Comparison of ENCODE assay signal across 8 cellular contexts in the genomic region with DNA sequence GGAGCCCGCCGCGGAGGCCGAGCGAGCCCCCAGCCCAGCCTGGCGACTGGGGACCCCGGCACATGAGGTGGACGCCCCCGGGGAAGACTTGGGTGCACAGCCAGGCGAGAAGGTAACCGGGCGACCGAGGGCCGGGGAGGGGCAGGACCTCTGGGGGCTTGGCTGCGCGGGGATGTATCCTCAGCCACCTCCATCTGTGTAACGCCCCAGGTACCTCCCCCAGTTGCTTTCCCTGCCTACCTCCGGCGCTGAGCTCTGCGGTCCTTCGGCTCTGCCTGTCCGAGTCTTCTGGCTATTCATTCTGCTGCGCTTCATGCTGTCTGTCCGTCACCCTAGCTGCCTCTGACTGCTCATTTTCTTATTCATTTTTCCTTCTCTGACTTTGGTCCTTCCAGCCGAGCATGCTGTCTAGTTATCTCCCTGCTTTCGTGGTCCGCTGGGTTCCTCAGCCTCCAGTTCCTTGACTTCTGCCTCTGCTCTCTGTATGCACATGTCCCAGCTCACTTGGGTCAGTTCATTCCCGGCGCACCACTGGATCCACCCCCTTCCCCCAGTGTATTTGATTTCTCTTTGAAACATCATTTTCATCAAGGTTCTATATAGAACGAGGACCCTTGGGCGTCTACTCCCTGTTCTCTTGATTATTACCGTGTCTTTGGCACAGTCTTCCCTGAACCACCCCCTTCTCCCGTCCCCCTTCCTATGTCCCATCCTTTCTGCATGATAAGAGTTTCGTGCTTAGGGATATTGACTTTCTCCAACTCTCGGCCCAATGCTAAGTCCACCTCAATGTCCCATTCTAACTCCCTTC. TPM values are rescaled to one million over a fixed set of nuclear protein-coding genes. Genes with fewer than 3 reads are reported as not detected.
DNase-seq lines count a peak whose midpoint lies in the region; ATAC-seq and TF ChIP-seq lines count a peak whose summit lies in the region.

No MANE protein-coding gene starts in this region.

- TF ChIP-seq CTCF in esophagus muscularis mucosa (IDR thresholded peaks at IDR 0.05), result no peak

- no peak for TF ChIP-seq POLR2A in esophagus muscularis mucosa (IDR thresholded peaks at IDR 0.05; ENCODE audit: low read depth)

- no peaks in the 10 kb centered on the region for H3K9me3 ChIP-seq in esophagus muscularis mucosa
- H3K9me3 ChIP-seq in naive thymus-derived CD4-positive, alpha-beta T cell (ENCODE audit: control insufficient read depth in 2 of 3, low read length in 3 of 3), result no peaks in the 10 kb centered on the region

- H3K27ac ChIP-seq in esophagus muscularis mucosa (replicated peaks in 1 of 4), result peak overlapping the region; percentile 91 to 94 (median 91)
- peak overlapping the region; percentile 79 for H3K27ac ChIP-seq in naive thymus-derived CD4-positive, alpha-beta T cell (ENCODE audit: low read depth, low read length)

- ATAC-seq in GM18868 (IDR thresholded peaks at IDR 0.05; ENCODE audit: unreplicated experiment) (peak; percentile 81), HG03135 (IDR thresholded peaks at IDR 0.05; ENCODE audit: unreplicated experiment) (peak; percentile 53)
- ATAC-seq in naive thymus-derived CD4-positive, alpha-beta T cell, result peak; percentile 83
- peak; percentile 91 for ATAC-seq in stimulated activated effector memory CD8-positive, alpha-beta T cell treated with anti-CD3 and anti-CD28 coated beads, Interleukin-12 subunit alpha, Interleukin-12 subunit beta, amount 100 ng/mL, for 72 hours

- peak overlapping the region; percentile 62 to 81 (median 79) for H3K4me3 ChIP-seq in esophagus muscularis mucosa
- H3K4me3 ChIP-seq in naive thymus-derived CD4-positive, alpha-beta T cell (ENCODE audit: low read length), result peak overlapping the region; percentile 73

- no peak overlapping the region for H3K4me3 Mint-ChIP-seq in naive thymus-derived CD4-positive, alpha-beta T cell
- H3K4me3 Mint-ChIP-seq in stimulated activated effector memory CD8-positive, alpha-beta T cell treated with anti-CD3 and anti-CD28 coated beads, Interleukin-12 subunit alpha, Interleukin-12 subunit beta, amount 100 ng/mL, for 72 hours, result no peak overlapping the region

- POLR2A ChIA-PET in naive thymus-derived CD4-positive, alpha-beta T cell (lab: Charles Lee), result interaction anchor here (0.6 to 1.7 kb wide), 4 partner anchors 33 to 127 kb away, joined by 3 to 5 read pairs (median 3); partner anchors contain the start of gene M6PR

- TF ChIP-seq EP300 in esophagus muscularis mucosa (IDR thresholded peaks at IDR 0.05), result no peak

- peaks cover 0 to 18% (median 16%) of the 10 kb centered on the region in 4 donors for H3K36me3 ChIP-seq in esophagus muscularis mucosa
- peaks cover 0 to 14% (median 0%) of the 10 kb centered on the region in 3 experiments for H3K36me3 ChIP-seq in naive thymus-derived CD4-positive, alpha-beta T cell (ENCODE audit: control insufficient read depth in 2 of 3, insufficient read depth in 3 of 3, low read length in 3 of 3)

- intact Hi-C loops in esophagus muscularis mucosa (cut with DNase I), result no loop called here
- intact Hi-C loops in naive thymus-derived CD4-positive, alpha-beta T cell (cut with micrococcal nuclease), result loop anchor here (1.0 to 2.0 kb wide), 6 partner anchors 25 to 218 kb away; partner anchors contain the start of genes M6PR (in 1 of the 2) and RIMKLB (in 1 of the 2)

- peaks cover 0 to 16% (median 0%) of the 10 kb centered on the region in 5 donors for H3K27me3 Mint-ChIP-seq in naive thymus-derived CD4-positive, alpha-beta T cell

- whole genome bisulfite sequencing in esophagus muscularis mucosa, result 1% methylated on average over 26 of the region's 35 CpGs

- DNase-seq in ACHN, result peak; percentile 80
- DNase-seq in NCI-H82 (lab: John Stamatoyannopoulos, UW), result peak; percentile 79
- peak; percentile 42 for DNase-seq in activated T-cell treated with anti-CD3 and anti-CD28 coated beads for 48 hours (ENCODE audit: low read depth)
- DNase-seq in esophagus muscularis mucosa (ENCODE audit: extremely low spot score), result no peak
- peak; percentile 37 to 68 (median 60) for DNase-seq in naive thymus-derived CD4-positive, alpha-beta T cell
- peak; percentile 43 to 85 for DNase-seq in stimulated activated effector memory CD8-positive, alpha-beta T cell treated with anti-CD3 and anti-CD28 coated beads, Interleukin-12 subunit alpha, Interleukin-12 subunit beta, amount 100 ng/mL, for 72 hours (ENCODE audit: low spot score in 2 of 2)

- H3K27ac Mint-ChIP-seq in naive thymus-derived CD4-positive, alpha-beta T cell, result no peak overlapping the region
- no peak overlapping the region for H3K27ac Mint-ChIP-seq in stimulated activated effector memory CD8-positive, alpha-beta T cell treated with anti-CD3 and anti-CD28 coated beads, Interleukin-12 subunit alpha, Interleukin-12 subunit beta, amount 100 ng/mL, for 72 hours

- in situ Hi-C loops in ACHN (cut with HindIII; ENCODE audit: low pct_ligation_motif_present, low pct_unique_long_range_greater_than_20kb, low sequenced_read_pairs), result no loop called here

- no peaks in the 10 kb centered on the region for H3K9me3 Mint-ChIP-seq in naive thymus-derived CD4-positive, alpha-beta T cell
- H3K9me3 Mint-ChIP-seq in stimulated activated effector memory CD8-positive, alpha-beta T cell treated with anti-CD3 and anti-CD28 coated beads, Interleukin-12 subunit alpha, Interleukin-12 subunit beta, amount 100 ng/mL, for 72 hours, result no peaks in the 10 kb centered on the region

- peaks cover 21 to 42% (median 35%) of the 10 kb centered on the region in 4 donors for H3K4me1 ChIP-seq in esophagus muscularis mucosa
- peaks cover 14 to 25% of the 10 kb centered on the region in 2 donors for H3K4me1 ChIP-seq in naive thymus-derived CD4-positive, alpha-beta T cell (ENCODE audit: control insufficient read depth in 2 of 2, insufficient read depth in 2 of 2, low read length in 2 of 2)

- CTCF ChIA-PET in naive thymus-derived CD4-positive, alpha-beta T cell (lab: Charles Lee), result no interaction called here

- H3K36me3 Mint-ChIP-seq in naive thymus-derived CD4-positive, alpha-beta T cell, result peaks cover 0 to 9% (median 4%) of the 10 kb centered on the region in 5 donors
- no peaks in the 10 kb centered on the region for H3K36me3 Mint-ChIP-seq in stimulated activated effector memory CD8-positive, alpha-beta T cell treated with anti-CD3 and anti-CD28 coated beads, Interleukin-12 subunit alpha, Interleukin-12 subunit beta, amount 100 ng/mL, for 72 hours

- peaks cover 7 to 20% (median 16%) of the 10 kb centered on the region in 7 donors for H3K4me1 Mint-ChIP-seq in naive thymus-derived CD4-positive, alpha-beta T cell
- peaks cover 8% of the 10 kb centered on the region for H3K4me1 Mint-ChIP-seq in stimulated activated effector memory CD8-positive, alpha-beta T cell treated with anti-CD3 and anti-CD28 coated beads, Interleukin-12 subunit alpha, Interleukin-12 subunit beta, amount 100 ng/mL, for 72 hours

- H3K27me3 ChIP-seq in esophagus muscularis mucosa, result no peaks in the 10 kb centered on the region
- H3K27me3 ChIP-seq in naive thymus-derived CD4-positive, alpha-beta T cell (ENCODE audit: control insufficient read depth in 2 of 2, insufficient read depth in 2 of 2, low read length in 2 of 2), result no peaks in the 10 kb centered on the region

RNA-seq across cellular contexts. Expression of gene PHC1, which starts 0.6 kb away (rescaled TPM):
- 10 to 100 TPM; 33.2 to 51.6 (median 43.7) TPM for total RNA-seq in esophagus muscularis mucosa
- 10 to 100 TPM; 15.4 to 55.0 (median 45.6) TPM for total RNA-seq in naive thymus-derived CD4-positive, alpha-beta T cell
- 10 to 100 TPM; 19.5 to 23.6 TPM for polyA plus RNA-seq in naive thymus-derived CD4-positive, alpha-beta T cell

RNA-seq across cellular contexts. Expression of gene M6PR, which starts 34.5 kb away (rescaled TPM):
- total RNA-seq in esophagus muscularis mucosa, result 10 to 100 TPM; 72.0 to 96.3 (median 88.5) TPM
- 100 to 1,000 TPM; 123 to 195 (median 176) TPM for total RNA-seq in naive thymus-derived CD4-positive, alpha-beta T cell
- 100 to 1,000 TPM; 239 to 248 TPM for polyA plus RNA-seq in naive thymus-derived CD4-positive, alpha-beta T cell
